Comparison of ENCODE assay signal across 9 cellular contexts in genomic region chr3:54830658-54831057, GRCh38.
DNase-seq lines count a peak whose midpoint lies in the region; ATAC-seq, FAIRE-seq and TF ChIP-seq lines count a peak whose summit lies in the region.
"Had no signal": no experiment of that assay in that cellular context is flagged by ENCODE, and none has a peak within 500 bp of the region (broad histone marks: within the 10 kb centered on the region; RNA-seq: fewer than 3 reads in every experiment).

No MANE protein-coding gene starts in this region.

- WGBS in heart right ventricle, 2 donors = 60 to 68% methylated on average over 8 of the region's 8 CpGs
- WGBS in esophagus squamous epithelium, 2 donors = 47 to 75% methylated on average over 8 of the region's 8 CpGs

- ATAC-seq in heart right ventricle (no peak), Right ventricle myocardium superior (ENCODE audit: poor library complexity) (no peak), HG03039 (IDR thresholded peaks at IDR 0.05; ENCODE audit: unreplicated experiment) (no peak), GM21515 (IDR thresholded peaks at IDR 0.05; ENCODE audit: unreplicated experiment) (no peak)

- FAIRE-seq in urothelium cell line (lab: Jason Lieb, UNC) = no peak

- H3K9me3 ChIP-seq in heart right ventricle (peaks cover 0 to 16% (median 9%) of the 10 kb centered on the region in 11 donors), esophagus squamous epithelium (peaks cover 0 to 9% (median 0%) of the 10 kb centered on the region in 3 donors)

- no peaks in the 10 kb centered on the region for H3K4me1 ChIP-seq in heart right ventricle
- H3K4me1 ChIP-seq in esophagus squamous epithelium = peaks cover 0 to 32% (median 15%) of the 10 kb centered on the region in 3 donors

- H3K27me3 ChIP-seq in heart right ventricle (no peaks in the 10 kb centered on the region), esophagus squamous epithelium (no peaks in the 10 kb centered on the region)

- no peak overlapping the region for H3K4me3 ChIP-seq in heart right ventricle
- no peak overlapping the region for H3K4me3 ChIP-seq in esophagus squamous epithelium

- no peak for DNase-seq in heart right ventricle
- no peak for DNase-seq in Right ventricle myocardium superior
- peak; percentile 5 for DNase-seq in NCI-H82 treated with DMSO at 0.1 percent for 48 hours (lab: John Stamatoyannopoulos, UW; ENCODE audit: unreplicated experiment)
- no peak for DNase-seq in esophagus squamous epithelium (lab: John Stamatoyannopoulos, UW)
- DNase-seq in urothelium cell line (ENCODE audit: low spot score) = peak; percentile 52
- no peak for DNase-seq in NCI-H226
- DNase-seq: activated naive CD8-positive, alpha-beta T cell treated with anti-CD3 and anti-CD28 coated beads, Interleukin-2, amount 10 ng/mL, durations not matched to agents 7 days and 5 days had no signal

- H3K36me3 ChIP-seq in heart right ventricle (no peaks in the 10 kb centered on the region), esophagus squamous epithelium (no peaks in the 10 kb centered on the region)

- no peak overlapping the region for H3K27ac ChIP-seq in heart right ventricle
- H3K27ac ChIP-seq in esophagus squamous epithelium = no peak overlapping the region

- TF ChIP-seq CTCF in heart right ventricle (IDR thresholded peaks at IDR 0.05) (peak in 8 of 9 donors; percentile 16 to 51 (median 32)), esophagus squamous epithelium (IDR thresholded peaks at IDR 0.05) (peak in 5 of 6 experiments; percentile 47 to 84 (median 57))

- TF ChIP-seq POLR2A in esophagus squamous epithelium (IDR thresholded peaks at IDR 0.05) = no peak

- intact Hi-C loops in heart right ventricle (cut with DNase I) = no loop called here
- intact Hi-C loops in Right ventricle myocardium superior (cut with DNase I) = no loop called here
- intact Hi-C loops in esophagus squamous epithelium (cut with DNase I) = no loop called here

Comparison
In these comparisons a context has a peak if more than half of its experiments do, and no peak if none do; other contexts are left out.
1. DNase-seq: peak in NCI-H82 treated with DMSO at 0.1 percent for 48 hours (single experiment) and urothelium cell line (single experiment); none in heart right ventricle (0 of 2), Right ventricle myocardium superior (single experiment), esophagus squamous epithelium (single experiment) and NCI-H226 (single experiment).